1 cellular context compared by ENCODE assay signal in the genomic region with DNA sequence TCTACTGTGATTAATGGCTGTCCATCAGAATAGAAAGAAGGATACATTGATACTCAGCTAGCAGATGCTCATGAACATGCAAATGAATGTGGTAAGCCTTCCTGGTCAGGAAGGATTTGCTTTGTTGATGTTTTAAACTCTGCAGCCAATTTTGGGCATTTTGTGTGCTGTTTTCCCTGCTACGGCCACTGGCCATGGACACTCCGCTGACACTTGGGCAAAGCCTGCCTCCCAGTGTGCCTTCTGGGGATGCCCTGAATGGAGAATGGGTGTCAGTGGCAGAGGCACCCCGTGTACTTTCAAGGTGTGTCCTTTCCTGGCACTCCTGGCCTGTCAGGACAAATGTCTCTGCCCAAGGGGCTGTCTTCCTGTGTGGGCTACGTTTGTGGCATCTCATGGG.
TF ChIP-seq lines count a peak whose summit lies in the region.

No MANE protein-coding gene starts in this region.

TF ChIP-seq in H1, 55 proteins besides CTCF, POLR2A, EP300 and RAD21 (continued from another document):
- no peak for TF ChIP-seq POU5F1 (IDR thresholded peaks at IDR 0.05; ENCODE audit: low read depth, low read length)
- no peak for TF ChIP-seq CHD2 (IDR thresholded peaks at IDR 0.05; ENCODE audit: low read length)
- TF ChIP-seq TCF12 (IDR thresholded peaks at IDR 0.05; ENCODE audit: low read depth, low read length), result no peak
- no peak for TF ChIP-seq SIN3A (conservative IDR thresholded peaks at IDR 0.05 in 1 of 2, IDR thresholded peaks at IDR 0.05 in 1 of 2; ENCODE audit: low read depth in 1 of 2, low read length in 2 of 2)
- no peak for TF ChIP-seq KDM4A (IDR thresholded peaks at IDR 0.05; ENCODE audit: low read depth, low read length, severe bottlenecking)
- no peak for TF ChIP-seq GABPA (IDR thresholded peaks at IDR 0.05; ENCODE audit: borderline replicate concordance, insufficient read depth, low read length)
- TF ChIP-seq CHD7 (IDR thresholded peaks at IDR 0.05; ENCODE audit: insufficient replicate concordance, low read length), result no peak
- TF ChIP-seq ASH2L (IDR thresholded peaks at IDR 0.05; ENCODE audit: low read length), result no peak
- TF ChIP-seq RBBP5 (IDR thresholded peaks at IDR 0.05; ENCODE audit: borderline replicate concordance, low read depth, low read length), result no peak
- TF ChIP-seq HDAC2 (IDR thresholded peaks at IDR 0.05; ENCODE audit: borderline replicate concordance in 1 of 2, low read depth in 2 of 2, low read length in 2 of 2), result no peak
- no peak for TF ChIP-seq USF2 (IDR thresholded peaks at IDR 0.05; ENCODE audit: low read length)
- no peak for TF ChIP-seq BCL11A (IDR thresholded peaks at IDR 0.05; ENCODE audit: low read depth in 2 of 2, low read length in 2 of 2)
- TF ChIP-seq BACH1 (IDR thresholded peaks at IDR 0.05; ENCODE audit: low read length), result no peak
